In genomic region chr7:357531-358209, GRCh38 we compare ENCODE assay signal across 14 cellular contexts.
"Had no signal": no experiment of that assay in that cellular context is flagged by ENCODE, and none has a peak within 500 bp of the region (broad histone marks: within the 10 kb centered on the region; RNA-seq: fewer than 3 reads in every experiment).

No MANE protein-coding gene starts in this region.

- ATAC-seq: activated T-helper 17 cell treated with anti-CD3 and anti-CD28 coated beads, Interleukin-2, amount 50 U/mL, for 72 hours; stimulated activated naive B cell treated with anti-CD40 and anti-IgM and Interleukin-4, amounts not matched to agents 10 μg/mL and 1 μg/mL and 100 μg/mL, for 72 hours had no signal

- DNase-seq: activated CD4-positive, alpha-beta T cell treated with anti-CD3 and anti-CD28 coated beads, Interleukin-2, amount 50 U/mL, for 1 hour; activated CD4-positive, CD25-positive, alpha-beta regulatory T cell; activated naive CD4-positive, alpha-beta T cell treated with Interleukin-2 at 50 U/mL for 16 hours; dermis blood vessel endothelial cell; left ventricle myocardium inferior; nephron progenitor cell; stimulated activated CD4-positive, alpha-beta T cell treated with anti-CD3 and anti-CD28 coated beads, Interleukin-15, amount 100 ng/mL, for 24 hours; stimulated activated naive B cell treated with anti-CD40 and anti-IgM and Interleukin-4, amounts not matched to agents 10 μg/mL and 1 μg/mL and 100 μg/mL, for 72 hours had no signal

- H3K4me1 ChIP-seq: ascending aorta had no signal

- H3K27ac Mint-ChIP-seq: activated T-helper 17 cell treated with anti-CD3 and anti-CD28 coated beads, Interleukin-2, amount 50 U/mL, for 72 hours; memory B cell; stimulated activated naive B cell treated with anti-CD40 and anti-IgM and Interleukin-4, amounts not matched to agents 10 μg/mL and 1 μg/mL and 100 μg/mL, for 72 hours; T-helper 2 cell treated with Interferon-gamma antibody and Interleukin-4, amounts not matched to agents 5 μg/mL and 100 μg/mL, for 36 hours had no signal

- H3K27me3 Mint-ChIP-seq: activated T-helper 17 cell treated with anti-CD3 and anti-CD28 coated beads, Interleukin-2, amount 50 U/mL, for 72 hours had no signal

- H3K4me3 ChIP-seq: ascending aorta, left ventricle myocardium inferior, tibial nerve had no signal

- H3K36me3 ChIP-seq: ascending aorta, left ventricle myocardium inferior, tibial nerve had no signal

- H3K27ac ChIP-seq: ascending aorta, epithelial cell of prostate, left ventricle myocardium inferior, tibial nerve had no signal

- H3K4me3 Mint-ChIP-seq: activated T-helper 17 cell treated with anti-CD3 and anti-CD28 coated beads, Interleukin-2, amount 50 U/mL, for 72 hours; memory B cell; nephron progenitor cell; stimulated activated naive B cell treated with anti-CD40 and anti-IgM and Interleukin-4, amounts not matched to agents 10 μg/mL and 1 μg/mL and 100 μg/mL, for 72 hours; T-helper 2 cell treated with Interferon-gamma antibody and Interleukin-4, amounts not matched to agents 5 μg/mL and 100 μg/mL, for 36 hours had no signal
